1 cellular context compared by ENCODE assay signal in the genomic region with DNA sequence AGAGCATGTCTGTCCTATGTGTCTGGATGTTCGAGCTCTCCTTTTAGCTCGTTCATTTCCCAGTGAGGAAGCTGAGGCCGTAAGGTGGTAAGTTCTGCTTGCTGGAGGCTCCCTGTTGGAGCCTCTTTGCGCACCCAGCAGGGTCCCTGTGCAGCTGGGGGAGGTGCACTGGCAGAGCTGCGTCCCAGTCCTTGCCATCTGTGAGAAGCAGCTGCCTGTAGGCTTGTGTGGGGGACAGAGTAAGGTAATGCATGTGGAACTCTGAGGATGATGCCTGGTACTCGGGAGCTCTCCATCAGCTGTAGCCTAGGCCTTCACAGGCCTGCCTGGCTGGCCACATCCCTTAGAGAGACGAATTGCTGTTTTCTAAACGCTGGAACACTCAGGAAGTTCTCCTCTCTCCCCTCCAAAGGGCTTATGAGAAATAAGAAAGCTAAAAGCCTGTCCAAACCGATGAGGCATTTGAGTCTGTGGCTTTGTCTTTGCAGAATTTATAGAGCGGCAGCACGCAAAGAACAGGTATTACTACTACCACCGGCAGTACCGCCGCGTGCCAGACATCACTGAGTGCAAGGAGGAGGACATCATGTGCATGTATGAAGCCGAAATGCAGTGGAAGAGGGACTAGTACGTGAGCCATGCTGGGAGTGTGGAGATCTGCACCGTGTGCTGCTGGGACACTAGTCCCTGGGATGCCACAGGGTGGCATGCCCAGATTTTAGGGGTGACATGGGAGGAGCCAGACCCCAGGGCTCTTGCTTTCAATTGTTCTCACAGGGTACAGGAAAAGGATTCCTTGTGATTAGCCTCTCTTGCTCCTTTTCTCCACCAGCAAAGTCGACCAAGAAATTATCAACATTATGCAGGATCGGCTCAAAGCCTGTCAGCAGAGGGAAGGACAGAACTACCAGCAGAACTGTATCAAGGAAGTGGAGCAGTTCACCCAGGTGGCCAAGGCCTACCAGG.
A peak's percentile ranks its signal among the peaks of the same experiment; 100 is the strongest.
TF ChIP-seq lines count a peak whose summit lies in the region.

No MANE protein-coding gene starts in this region.

TF ChIP-seq in HepG2, 621 proteins besides CTCF, POLR2A, EP300 and RAD21 (continues in another document):
- TF ChIP-seq ELF4 (CRISPR knock-in tag; IDR thresholded peaks at IDR 0.05; ENCODE audit: borderline replicate concordance) (no peak), SMAD9 (CRISPR knock-in tag; IDR thresholded peaks at IDR 0.05) (no peak), ZNF781 (CRISPR knock-in tag; IDR thresholded peaks at IDR 0.05; ENCODE audit: borderline replicate concordance, not compliant biosample characterization) (peak; percentile 79), IRF2 (CRISPR knock-in tag; IDR thresholded peaks at IDR 0.05) (0 out of 2 replicates have a peak, but pooled peaks have one; percentile 19), ZNF768 (CRISPR knock-in tag; IDR thresholded peaks at IDR 0.05) (0 out of 2 replicates have a peak, but pooled peaks have one; percentile 8), PRMT3 (CRISPR knock-in tag; IDR thresholded peaks at IDR 0.05; ENCODE audit: borderline replicate concordance, low read depth) (0 out of 2 replicates have a peak, but pooled peaks have one; percentile 23), ZNF232 (CRISPR knock-in tag; IDR thresholded peaks at IDR 0.05; ENCODE audit: borderline replicate concordance) (no peak), ZNF687 (CRISPR knock-in tag; IDR thresholded peaks at IDR 0.05) (peak; percentile 51), KDM5B (CRISPR knock-in tag; IDR thresholded peaks at IDR 0.05; ENCODE audit: borderline replicate concordance) (no peak), CENPBD1 (CRISPR knock-in tag; IDR thresholded peaks at IDR 0.05; ENCODE audit: borderline replicate concordance, low read depth) (no peak), ZNF510 (CRISPR knock-in tag; IDR thresholded peaks at IDR 0.05; ENCODE audit: low read depth) (no peak), FIP1L1 (IDR thresholded peaks at IDR 0.05; ENCODE audit: borderline replicate concordance, insufficient read depth, low read depth, low read length) (0 out of 2 replicates have a peak, but pooled peaks have one; percentile 38), ZNF777 (CRISPR knock-in tag; IDR thresholded peaks at IDR 0.05) (0 out of 2 replicates have a peak, but pooled peaks have one; percentile 22), ZSCAN25 (CRISPR knock-in tag; IDR thresholded peaks at IDR 0.05) (0 out of 2 replicates have a peak, but pooled peaks have one; percentile 17), ZFP36L2 (CRISPR knock-in tag; IDR thresholded peaks at IDR 0.05) (no peak), ONECUT2 (CRISPR knock-in tag; IDR thresholded peaks at IDR 0.05) (no peak), EED (CRISPR knock-in tag; IDR thresholded peaks at IDR 0.05) (no peak), SSRP1 (CRISPR knock-in tag; IDR thresholded peaks at IDR 0.05) (peak; percentile 90; the same call in 1 of the 2 replicates), ZFP36 (IDR thresholded peaks at IDR 0.05; ENCODE audit: borderline replicate concordance, low read depth, low read length, partially characterized antibody) (no peak), TRIM24 (CRISPR knock-in tag; IDR thresholded peaks at IDR 0.05) (no peak), TOPORS (CRISPR knock-in tag; IDR thresholded peaks at IDR 0.05) (0 out of 2 replicates have a peak, but pooled peaks have one; percentile 10), KLF9 (CRISPR knock-in tag; IDR thresholded peaks at IDR 0.05; ENCODE audit: low read depth) (no peak), ZSCAN20 (CRISPR knock-in tag; IDR thresholded peaks at IDR 0.05; ENCODE audit: borderline replicate concordance) (0 out of 2 replicates have a peak, but pooled peaks have one; percentile 2), AGO2 (optimal IDR thresholded peaks at IDR 0.05; ENCODE audit: low read depth, low read length) (peak; percentile 22), ISX (CRISPR knock-in tag; conservative IDR thresholded peaks at IDR 0.05) (no peak), ZNF512B (CRISPR knock-in tag; IDR thresholded peaks at IDR 0.05; ENCODE audit: borderline replicate concordance) (0 out of 2 replicates have a peak, but pooled peaks have one; percentile 18), ZNF605 (CRISPR knock-in tag; IDR thresholded peaks at IDR 0.05) (peak; percentile 33; the same call in 1 of the 2 replicates), ZNF780A (CRISPR knock-in tag; IDR thresholded peaks at IDR 0.05) (0 out of 2 replicates have a peak, but pooled peaks have one; percentile 11), NONO (IDR thresholded peaks at IDR 0.05) (no peak), NONO (CRISPR knock-in tag; conservative IDR thresholded peaks at IDR 0.05) (peak; percentile 54; the same call in 1 of the 2 replicates), SAP130 (CRISPR knock-in tag; IDR thresholded peaks at IDR 0.05; ENCODE audit: low read depth) (peak; percentile 12), GABPB1 (CRISPR knock-in tag; IDR thresholded peaks at IDR 0.05) (no peak), NCOA2 (CRISPR knock-in tag; IDR thresholded peaks at IDR 0.05) (peak; percentile 15; the same call in 1 of the 2 replicates), ZFY (CRISPR knock-in tag; IDR thresholded peaks at IDR 0.05) (peak; percentile 39; the same call in 1 of the 2 replicates), ZEB1 (IDR thresholded peaks at IDR 0.05; ENCODE audit: insufficient replicate concordance, low read depth) (no peak), KLF11 (CRISPR knock-in tag; IDR thresholded peaks at IDR 0.05) (no peak), ZBTB7B (CRISPR knock-in tag; IDR thresholded peaks at IDR 0.05) (0 out of 2 replicates have a peak, but pooled peaks have one; percentile 5), KDM1A (CRISPR knock-in tag; IDR thresholded peaks at IDR 0.05) (0 out of 2 replicates have a peak, but pooled peaks have one; percentile 7), ARID2 (CRISPR knock-in tag; IDR thresholded peaks at IDR 0.05; ENCODE audit: borderline replicate concordance) (0 out of 2 replicates have a peak, but pooled peaks have one; percentile 42), NFIC (IDR thresholded peaks at IDR 0.05; ENCODE audit: low read length) (peak; percentile 39; the same call in 1 of the 2 replicates), AHR (CRISPR knock-in tag; IDR thresholded peaks at IDR 0.05) (peak; percentile 35; the same call in 1 of the 2 replicates), PLSCR1 (CRISPR knock-in tag; IDR thresholded peaks at IDR 0.05; ENCODE audit: borderline replicate concordance) (0 out of 2 replicates have a peak, but pooled peaks have one; percentile 4), ZBTB26 (CRISPR knock-in tag; IDR thresholded peaks at IDR 0.05; ENCODE audit: borderline replicate concordance) (0 out of 2 replicates have a peak, but pooled peaks have one; percentile 14), ZBTB33 (CRISPR knock-in tag; IDR thresholded peaks at IDR 0.05) (peak; percentile 15; the same call in 1 of the 2 replicates), ATAD3A (CRISPR knock-in tag; IDR thresholded peaks at IDR 0.05) (no peak), RBFOX2 (IDR thresholded peaks at IDR 0.05; ENCODE audit: low read depth, low read length) (peak; percentile 57; the same call in 1 of the 2 replicates), SRY (CRISPR knock-in tag; IDR thresholded peaks at IDR 0.05) (peak; percentile 24; the same call in 1 of the 2 replicates), POLR2AphosphoS5 (IDR thresholded peaks at IDR 0.05; ENCODE audit: low read depth, low read length) (peak; percentile 59), PAF1 (CRISPR knock-in tag; IDR thresholded peaks at IDR 0.05) (peak; percentile 99), ZNF124 (CRISPR knock-in tag; IDR thresholded peaks at IDR 0.05) (0 out of 2 replicates have a peak, but pooled peaks have one; percentile 5), SMARCC2 (IDR thresholded peaks at IDR 0.05) (no peak)
- TF ChIP-seq, protein P1, sequence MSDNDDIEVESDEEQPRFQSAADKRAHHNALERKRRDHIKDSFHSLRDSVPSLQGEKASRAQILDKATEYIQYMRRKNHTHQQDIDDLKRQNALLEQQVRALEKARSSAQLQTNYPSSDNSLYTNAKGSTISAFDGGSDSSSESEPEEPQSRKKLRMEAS (IDR thresholded peaks at IDR 0.05) = peak; percentile 50; the same call in 1 of the 2 replicates
